ENCODE assay signal across 34 cellular contexts in the genomic region with DNA sequence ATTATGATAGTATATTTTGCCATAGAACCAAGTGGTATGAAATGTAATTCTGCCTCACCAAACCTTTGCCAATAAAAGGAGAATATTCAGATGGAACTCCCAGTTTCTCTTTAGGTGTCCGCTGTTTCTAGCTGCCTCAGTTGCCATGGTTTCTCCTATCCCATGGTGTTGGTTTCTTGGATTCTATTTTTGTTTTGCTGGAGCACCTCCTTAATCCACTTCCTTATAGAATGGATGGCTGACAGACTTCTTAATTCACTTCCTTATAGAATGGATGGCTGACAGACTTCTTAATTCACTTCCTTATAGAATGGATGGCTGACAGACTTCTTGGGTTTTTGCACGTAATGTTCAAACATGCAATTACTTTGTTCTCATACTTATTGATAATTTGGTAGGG.
"Had no signal": no experiment of that assay in that cellular context is flagged by ENCODE, and none has a peak within 500 bp of the region (broad histone marks: within the 10 kb centered on the region; RNA-seq: fewer than 3 reads in every experiment).

No MANE protein-coding gene starts in this region.

- ATAC-seq: activated CD4-positive, alpha-beta T cell treated with anti-CD3 and anti-CD28 coated beads for 36 hours; activated CD4-positive, CD25-positive, alpha-beta regulatory T cell treated with anti-CD3 and anti-CD28 coated beads, Interleukin-2, amount 50 U/mL, for 24 hours; activated CD8-positive, alpha-beta memory T cell treated with anti-CD3 and anti-CD28 coated beads, Interleukin-2, amount 10 ng/mL, durations not matched to agents 7 days and 5 days; activated CD8-positive, alpha-beta T cell treated with anti-CD3 and anti-CD28 coated beads, Interleukin-2, amount 10 ng/mL, durations not matched to agents 7 days and 5 days; activated naive CD8-positive, alpha-beta T cell treated with anti-CD3 and anti-CD28 coated beads, Interleukin-2, amount 50 U/mL, for 24 hours; T-helper 17 cell; WTC11 had no signal

- H3K27ac Mint-ChIP-seq: activated CD4-positive, alpha-beta memory T cell treated with anti-CD3 and anti-CD28 coated beads, Interleukin-2, amount 10 ng/mL, durations not matched to agents 7 days and 5 days; activated CD4-positive, alpha-beta T cell treated with anti-CD3 and anti-CD28 coated beads for 36 hours; activated CD4-positive, alpha-beta T cell treated with anti-CD3 and anti-CD28 coated beads, Interleukin-2, amount 10 ng/mL, durations not matched to agents 7 days and 5 days; activated CD8-positive, alpha-beta memory T cell treated with anti-CD3 and anti-CD28 coated beads, Interleukin-2, amount 10 ng/mL, durations not matched to agents 7 days and 5 days; activated CD8-positive, alpha-beta T cell treated with anti-CD3 and anti-CD28 coated beads, Interleukin-2, amount 10 ng/mL, durations not matched to agents 7 days and 5 days; activated naive CD4-positive, alpha-beta T cell treated with anti-CD3 and anti-CD28 coated beads, Interleukin-2, amount 10 ng/mL, durations not matched to agents 7 days and 5 days; activated naive CD4-positive, alpha-beta T cell treated with anti-CD3 and anti-CD28 coated beads, Interleukin-2, amount 50 U/mL, for 24 hours; activated naive CD8-positive, alpha-beta T cell; activated naive CD8-positive, alpha-beta T cell treated with anti-CD3 and anti-CD28 coated beads, Interleukin-2, amount 10 ng/mL, durations not matched to agents 7 days and 5 days; activated naive CD8-positive, alpha-beta T cell treated with anti-CD3 and anti-CD28 coated beads, Interleukin-2, amount 50 U/mL, for 24 hours; activated T-cell treated with anti-CD3 and anti-CD28 coated beads, Interleukin-2, amount 50 U/mL, for 24 hours; activated T-helper 2 cell treated with anti-CD3 and anti-CD28 coated beads, Interferon-gamma antibody, Interleukin-2, Interleukin-4, amounts not matched to agents 10 μg/mL and 5 μg/mL and 100 μg/mL, durations not matched to agents 14 hours and 24 hours and 36 hours; brain; WTC11 had no signal

- H3K27me3 Mint-ChIP-seq: activated CD4-positive, alpha-beta memory T cell treated with anti-CD3 and anti-CD28 coated beads, Interleukin-2, amount 10 ng/mL, durations not matched to agents 7 days and 5 days; activated CD4-positive, alpha-beta T cell treated with anti-CD3 and anti-CD28 coated beads for 36 hours; activated CD4-positive, alpha-beta T cell treated with anti-CD3 and anti-CD28 coated beads, Interleukin-2, amount 10 ng/mL, durations not matched to agents 7 days and 5 days; activated CD8-positive, alpha-beta memory T cell treated with anti-CD3 and anti-CD28 coated beads, Interleukin-2, amount 10 ng/mL, durations not matched to agents 7 days and 5 days; activated naive CD4-positive, alpha-beta T cell treated with anti-CD3 and anti-CD28 coated beads, Interleukin-2, amount 10 ng/mL, durations not matched to agents 7 days and 5 days; activated naive CD4-positive, alpha-beta T cell treated with anti-CD3 and anti-CD28 coated beads, Interleukin-2, amount 50 U/mL, for 24 hours; activated naive CD8-positive, alpha-beta T cell; activated naive CD8-positive, alpha-beta T cell treated with anti-CD3 and anti-CD28 coated beads, Interleukin-2, amount 10 ng/mL, durations not matched to agents 7 days and 5 days; activated naive CD8-positive, alpha-beta T cell treated with anti-CD3 and anti-CD28 coated beads, Interleukin-2, amount 50 U/mL, for 24 hours; activated T-cell treated with anti-CD3 and anti-CD28 coated beads, Interleukin-2, amount 50 U/mL, for 24 hours; central memory CD8-positive, alpha-beta T cell; T-helper 17 cell had no signal

- DNase-seq: activated CD4-positive, alpha-beta memory T cell treated with anti-CD3 and anti-CD28 coated beads, Interleukin-2, amount 10 ng/mL, durations not matched to agents 7 days and 5 days; activated CD4-positive, alpha-beta T cell treated with anti-CD3 and anti-CD28 coated beads for 1 hour; activated CD4-positive, alpha-beta T cell treated with anti-CD3 and anti-CD28 coated beads for 36 hours; activated CD4-positive, alpha-beta T cell treated with anti-CD3 and anti-CD28 coated beads for 48 hours; activated CD4-positive, alpha-beta T cell treated with anti-CD3 and anti-CD28 coated beads, Interleukin-2, amount 10 ng/mL, durations not matched to agents 7 days and 5 days; activated CD4-positive, alpha-beta T cell treated with anti-CD3 and anti-CD28 coated beads, Interleukin-2, amount 50 U/mL, for 48 hours; activated CD4-positive, CD25-positive, alpha-beta regulatory T cell; activated CD8-positive, alpha-beta memory T cell treated with anti-CD3 and anti-CD28 coated beads for 24 hours; activated CD8-positive, alpha-beta memory T cell treated with anti-CD3 and anti-CD28 coated beads, Interleukin-2, amount 10 ng/mL, durations not matched to agents 7 days and 5 days; activated CD8-positive, alpha-beta memory T cell treated with anti-CD3 and anti-CD28 coated beads, Interleukin-2, amount 50 U/mL, for 48 hours; activated CD8-positive, alpha-beta T cell treated with anti-CD3 and anti-CD28 coated beads, Interleukin-2, amount 10 ng/mL, durations not matched to agents 7 days and 5 days; activated effector memory CD4-positive, alpha-beta T cell treated with Interleukin-2 at 50 U/mL for 16 hours; activated gamma-delta T cell; activated naive CD4-positive, alpha-beta T cell treated with anti-CD3 and anti-CD28 coated beads, Interleukin-2, amount 10 ng/mL, durations not matched to agents 7 days and 5 days; activated naive CD4-positive, alpha-beta T cell treated with Interleukin-2 at 50 U/mL for 16 hours; activated naive CD8-positive, alpha-beta T cell treated with anti-CD3 and anti-CD28 coated beads, Interleukin-2, amount 10 ng/mL, durations not matched to agents 7 days and 5 days; activated naive CD8-positive, alpha-beta T cell treated with anti-CD3 and anti-CD28 coated beads, Interleukin-2, amount 50 U/mL, for 24 hours; activated T-cell treated with anti-CD3 and anti-CD28 coated beads, Interleukin-2, amount 50 U/mL, for 24 hours; activated T-cell treated with anti-CD3 and anti-CD28 coated beads, Interleukin-2, amount 50 U/mL, for 48 hours; amygdala; anterior cingulate cortex; caudate nucleus; cerebellar nuclear complex; colonic mucosa; T-helper 17 cell; T-helper 9 cell; WERI-Rb-1 had no signal

- H3K4me3 Mint-ChIP-seq: activated CD4-positive, alpha-beta memory T cell treated with anti-CD3 and anti-CD28 coated beads, Interleukin-2, amount 10 ng/mL, durations not matched to agents 7 days and 5 days; activated CD4-positive, alpha-beta T cell treated with anti-CD3 and anti-CD28 coated beads for 36 hours; activated CD4-positive, alpha-beta T cell treated with anti-CD3 and anti-CD28 coated beads, Interleukin-2, amount 10 ng/mL, durations not matched to agents 7 days and 5 days; activated CD8-positive, alpha-beta memory T cell treated with anti-CD3 and anti-CD28 coated beads, Interleukin-2, amount 10 ng/mL, durations not matched to agents 7 days and 5 days; activated CD8-positive, alpha-beta T cell treated with anti-CD3 and anti-CD28 coated beads, Interleukin-2, amount 10 ng/mL, durations not matched to agents 7 days and 5 days; activated naive CD4-positive, alpha-beta T cell treated with anti-CD3 and anti-CD28 coated beads, Interleukin-2, amount 10 ng/mL, durations not matched to agents 7 days and 5 days; activated naive CD4-positive, alpha-beta T cell treated with anti-CD3 and anti-CD28 coated beads, Interleukin-2, amount 50 U/mL, for 24 hours; activated naive CD8-positive, alpha-beta T cell; activated naive CD8-positive, alpha-beta T cell treated with anti-CD3 and anti-CD28 coated beads, Interleukin-2, amount 10 ng/mL, durations not matched to agents 7 days and 5 days; activated naive CD8-positive, alpha-beta T cell treated with anti-CD3 and anti-CD28 coated beads, Interleukin-2, amount 50 U/mL, for 24 hours; activated T-cell treated with anti-CD3 and anti-CD28 coated beads, Interleukin-2, amount 50 U/mL, for 24 hours; brain; central memory CD8-positive, alpha-beta T cell; T-helper 17 cell; WTC11 had no signal

- H3K9me3 Mint-ChIP-seq: activated CD4-positive, alpha-beta memory T cell treated with anti-CD3 and anti-CD28 coated beads, Interleukin-2, amount 10 ng/mL, durations not matched to agents 7 days and 5 days; activated CD4-positive, alpha-beta T cell treated with anti-CD3 and anti-CD28 coated beads, Interleukin-2, amount 10 ng/mL, durations not matched to agents 7 days and 5 days; activated naive CD4-positive, alpha-beta T cell treated with anti-CD3 and anti-CD28 coated beads, Interleukin-2, amount 10 ng/mL, durations not matched to agents 7 days and 5 days; activated naive CD4-positive, alpha-beta T cell treated with anti-CD3 and anti-CD28 coated beads, Interleukin-2, amount 50 U/mL, for 24 hours; activated naive CD8-positive, alpha-beta T cell treated with anti-CD3 and anti-CD28 coated beads, Interleukin-2, amount 10 ng/mL, durations not matched to agents 7 days and 5 days; activated naive CD8-positive, alpha-beta T cell treated with anti-CD3 and anti-CD28 coated beads, Interleukin-2, amount 50 U/mL, for 24 hours; activated T-cell treated with anti-CD3 and anti-CD28 coated beads, Interleukin-2, amount 50 U/mL, for 24 hours; activated T-helper 2 cell treated with anti-CD3 and anti-CD28 coated beads, Interferon-gamma antibody, Interleukin-2, Interleukin-4, amounts not matched to agents 10 μg/mL and 5 μg/mL and 100 μg/mL, durations not matched to agents 14 hours and 24 hours and 36 hours; central memory CD8-positive, alpha-beta T cell; WTC11 had no signal

- H3K36me3 Mint-ChIP-seq: activated naive CD8-positive, alpha-beta T cell; WTC11 had no signal
